9 cellular contexts compared by ENCODE assay signal in genomic region chr17:32875230-32875903, GRCh38. TPM values are rescaled to one million over a fixed set of nuclear protein-coding genes. Genes with fewer than 3 reads are reported as not detected.
DNase-seq lines count a peak whose midpoint lies in the region; ATAC-seq and TF ChIP-seq lines count a peak whose summit lies in the region.
"Had no signal": no experiment of that assay in that cellular context is flagged by ENCODE, and none has a peak within 500 bp of the region (broad histone marks: within the 10 kb centered on the region; RNA-seq: fewer than 3 reads in every experiment).

No MANE protein-coding gene starts in this region.

- H3K9me3 ChIP-seq in DOHH2 (ENCODE audit: control insufficient read depth, insufficient read depth, low read length) = no peaks in the 10 kb centered on the region
- no peaks in the 10 kb centered on the region for H3K9me3 ChIP-seq in OCI-LY7 (ENCODE audit: low read length)

- no TSS peak for BruUV-seq in OCI-LY7 (replicated peaks; lab: Mats Ljungman, UMichigan)

- H3K4me3 Mint-ChIP-seq in progenitor cell of endocrine pancreas (ENCODE audit: low read depth) = peak overlapping the region; percentile 92

- H4K20me1 ChIP-seq in DOHH2 (ENCODE audit: control insufficient read depth, insufficient read depth, low read depth, low read length) = no peaks in the 10 kb centered on the region
- H4K20me1 ChIP-seq in OCI-LY7 (ENCODE audit: insufficient read depth, low read length) = no peaks in the 10 kb centered on the region

- H3K27ac ChIP-seq in DOHH2 (ENCODE audit: low read depth, low read length) = no peak overlapping the region
- H3K27ac ChIP-seq in OCI-LY7 (ENCODE audit: low read depth, low read length, poor library complexity, severe bottlenecking) = no peak overlapping the region

- no peaks in the 10 kb centered on the region for H3K9me3 Mint-ChIP-seq in progenitor cell of endocrine pancreas (ENCODE audit: low read depth)

- peak overlapping the region; percentile 99 for H3K27ac Mint-ChIP-seq in progenitor cell of endocrine pancreas

- POLR2A ChIA-PET in OCI-LY7 (lab: Charles Lee) = interaction anchor here (0.9 kb wide), 1 partner anchor 18 kb away, joined by 3 read pairs; no protein-coding TSS in a partner anchor

- H3K4me3 ChIP-seq in DOHH2 (ENCODE audit: low read length) (no peak overlapping the region), OCI-LY7 (ENCODE audit: low read depth, low read length, poor library complexity, severe bottlenecking) (no peak overlapping the region), epithelial cell of esophagus (ENCODE audit: low read length) (peak overlapping the region; percentile 69)

- DNase-seq in OCI-LY7 (ENCODE audit: low spot score) (no peak), epithelial cell of esophagus (ENCODE audit: low read depth) (no peak), progenitor cell of endocrine pancreas (ENCODE audit: low spot score, unreplicated experiment) (no peak), hippocampal formation (lab: John Stamatoyannopoulos, UW) (no peak)
- DNase-seq: NCI-H187 had no signal

- no peaks in the 10 kb centered on the region for H3K9me2 ChIP-seq in DOHH2 (replicated peaks; ENCODE audit: control insufficient read depth, low read length)
- H3K9me2 ChIP-seq in OCI-LY7 (ENCODE audit: insufficient read depth, low read length) = no peaks in the 10 kb centered on the region

- H3K36me3 ChIP-seq in DOHH2 (ENCODE audit: control insufficient read depth, low read length) = no peaks in the 10 kb centered on the region
- no peaks in the 10 kb centered on the region for H3K36me3 ChIP-seq in OCI-LY7 (ENCODE audit: insufficient read depth, low read length)

- H3K27me3 ChIP-seq in DOHH2 (ENCODE audit: control insufficient read depth, low read length) = peaks cover 25% of the 10 kb centered on the region

- H3K4me1 ChIP-seq in DOHH2 (ENCODE audit: control insufficient read depth, low read length) (peaks cover 15% of the 10 kb centered on the region), OCI-LY7 (ENCODE audit: insufficient read depth, low read length, poor library complexity, severe bottlenecking) (no peaks in the 10 kb centered on the region)

- H3K4me1 Mint-ChIP-seq in progenitor cell of endocrine pancreas (ENCODE audit: low read depth) = peaks cover 5% of the 10 kb centered on the region

- intact Hi-C loops in OCI-LY7 (cut with micrococcal nuclease; ENCODE audit: unreplicated experiment) = no loop called here

- H3K4me2 ChIP-seq in DOHH2 (ENCODE audit: low read length) (peak overlapping the region; percentile 65; the same call in 1 of the 2 replicates), OCI-LY7 (ENCODE audit: low read length) (0 out of 2 replicates have a peak overlapping the region, but pooled peaks have one; percentile 79)

- H3K27me3 Mint-ChIP-seq in progenitor cell of endocrine pancreas = peaks cover 3% of the 10 kb centered on the region

- H2AFZ ChIP-seq in OCI-LY7 (ENCODE audit: low read length) = no peak overlapping the region

- no peaks in the 10 kb centered on the region for H3K36me3 Mint-ChIP-seq in progenitor cell of endocrine pancreas (ENCODE audit: insufficient read depth)

- ATAC-seq in GM18873 (IDR thresholded peaks at IDR 0.05; ENCODE audit: low FRiP score, unreplicated experiment) (no peak), HG03095 (IDR thresholded peaks at IDR 0.05; ENCODE audit: unreplicated experiment) (no peak), HG02763 (IDR thresholded peaks at IDR 0.05; ENCODE audit: unreplicated experiment) (no peak)

- CTCF ChIA-PET in OCI-LY7 (lab: Charles Lee; ENCODE audit: unreplicated experiment) = interaction anchor here (1.1 kb wide), 1 partner anchor 16 kb away, joined by 4 read pairs; no protein-coding TSS in a partner anchor

- TF ChIP-seq CTCF in DOHH2 (IDR thresholded peaks at IDR 0.05; ENCODE audit: low read depth, low read length, poor library complexity, severe bottlenecking) (no peak), OCI-LY7 (conservative IDR thresholded peaks at IDR 0.05; ENCODE audit: low read length) (no peak), epithelial cell of esophagus (IDR thresholded peaks at IDR 0.05; ENCODE audit: insufficient read depth, low read depth, low read length, missing control alignments) (no peak), progenitor cell of endocrine pancreas (IDR thresholded peaks at IDR 0.05; ENCODE audit: unreplicated experiment) (no peak)

- H3K79me2 ChIP-seq in DOHH2 (ENCODE audit: control insufficient read depth, low read length) (no peaks in the 10 kb centered on the region), OCI-LY7 (ENCODE audit: insufficient read depth, low read depth, low read length) (no peaks in the 10 kb centered on the region)

- H3F3A ChIP-seq in DOHH2 (ENCODE audit: control insufficient read depth, insufficient read depth) = no peaks in the 10 kb centered on the region

RNA-seq across cellular contexts. Expression of gene MYO1D, which starts 1.6 kb away (rescaled TPM):
- total RNA-seq in OCI-LY7 (2014; rRNA removed; shearing (Covaris generic)) = 0.09 TPM in 1 of 2 replicates, not detected in the other
- total RNA-seq in OCI-LY7 (2022) (0.20 and 0.89 TPM in 2 replicates), progenitor cell of endocrine pancreas (36.9 and 45.9 TPM in 2 replicates)

RNA-seq across cellular contexts. Expression of gene TMEM98, which starts 52.6 kb away (rescaled TPM):
- not detected in 2 replicates for total RNA-seq in OCI-LY7 (2014; rRNA removed; shearing (Covaris generic))
- total RNA-seq in OCI-LY7 (2022) = not detected in 2 replicates
- total RNA-seq in progenitor cell of endocrine pancreas = 181 and 188 TPM in 2 replicates

Comparison
In these comparisons a context has a peak if more than half of its experiments do, and no peak if none do; other contexts are left out.
1. RNA of gene MYO1D, which starts 1.6 kb away (total RNA-seq): 36.9 to 45.9 TPM in progenitor cell of endocrine pancreas; 0.09 to 0.89 TPM in OCI-LY7; every median in the first group is over 10 times any median in the second.
2. RNA of gene TMEM98, which starts 52.6 kb away (total RNA-seq): 181 to 188 TPM in progenitor cell of endocrine pancreas; not detected in OCI-LY7; every median in the first group is over 100 times any median in the second.